ENCODE assay signal across 8 cellular contexts in genomic region chr2:241637233-241638062, GRCh38. TPM values are rescaled to one million over a fixed set of nuclear protein-coding genes. Genes with fewer than 3 reads are reported as not detected.
DNase-seq lines count a peak whose midpoint lies in the region; ATAC-seq and TF ChIP-seq lines count a peak whose summit lies in the region.

Gene ATG4B (plus strand): TSS chr2:241637693. CDS start chr2:241637715, 22 bp downstream.

- peak within 1 kb of the TSS; percentile 98 for H3K27ac Mint-ChIP-seq in activated CD4-positive, alpha-beta T cell treated with anti-CD3 and anti-CD28 coated beads, Interleukin-2, amount 10 ng/mL, durations not matched to agents 7 days and 5 days

- TF ChIP-seq CTCF in coronary artery (IDR thresholded peaks at IDR 0.05), result no peak

- CTCF ChIA-PET in activated CD4-positive, alpha-beta T cell treated with anti-CD3 and anti-CD28 coated beads, Interleukin-2, amount 10 ng/mL, durations not matched to agents 7 days and 5 days (lab: Charles Lee), result interaction anchor here (0.5 to 2.4 kb wide), 6 partner anchors 11 to 341 kb away, joined by 3 to 7 read pairs (median 4); no protein-coding TSS in a partner anchor

- peak within 1 kb of the TSS; percentile 95 for H3K4me3 Mint-ChIP-seq in activated CD4-positive, alpha-beta T cell treated with anti-CD3 and anti-CD28 coated beads, Interleukin-2, amount 10 ng/mL, durations not matched to agents 7 days and 5 days

- H3K9me3 Mint-ChIP-seq in activated CD4-positive, alpha-beta T cell treated with anti-CD3 and anti-CD28 coated beads, Interleukin-2, amount 10 ng/mL, durations not matched to agents 7 days and 5 days, result peaks cover 5% of the 10 kb centered on the region

- peak within 1 kb of the TSS; percentile 97 to 99 for H3K27ac ChIP-seq in coronary artery

- peak within 1 kb of the TSS; percentile 99 for H3K4me3 ChIP-seq in coronary artery

- H3K36me3 Mint-ChIP-seq in activated CD4-positive, alpha-beta T cell treated with anti-CD3 and anti-CD28 coated beads, Interleukin-2, amount 10 ng/mL, durations not matched to agents 7 days and 5 days (ENCODE audit: low read depth), result peaks cover 34% of the 10 kb centered on the region

- H3K27me3 Mint-ChIP-seq in activated CD4-positive, alpha-beta T cell treated with anti-CD3 and anti-CD28 coated beads, Interleukin-2, amount 10 ng/mL, durations not matched to agents 7 days and 5 days, result no peaks in the 10 kb centered on the region

- POLR2A ChIA-PET in activated CD4-positive, alpha-beta T cell treated with anti-CD3 and anti-CD28 coated beads, Interleukin-2, amount 10 ng/mL, durations not matched to agents 7 days and 5 days (lab: Charles Lee), result no interaction called here

- peaks cover 49% of the 10 kb centered on the region for H3K4me1 Mint-ChIP-seq in activated CD4-positive, alpha-beta T cell treated with anti-CD3 and anti-CD28 coated beads, Interleukin-2, amount 10 ng/mL, durations not matched to agents 7 days and 5 days

- ATAC-seq in GM19035 (IDR thresholded peaks at IDR 0.05; ENCODE audit: unreplicated experiment) (peak; percentile 71), HG03342 (IDR thresholded peaks at IDR 0.05; ENCODE audit: unreplicated experiment) (peak; percentile 55)

- peak; percentile 86 for DNase-seq in Ammon's horn (ENCODE audit: low spot score)
- peak; percentile 84 for DNase-seq in NCI-H510A treated with DMSO at 0.1 percent for 48 hours (lab: John Stamatoyannopoulos, UW)
- DNase-seq in activated CD4-positive, alpha-beta T cell treated with anti-CD3 and anti-CD28 coated beads, Interleukin-2, amount 10 ng/mL, durations not matched to agents 7 days and 5 days, result peak; percentile 79
- peak; percentile 87 for DNase-seq in coronary artery (ENCODE audit: low spot score)
- peak; percentile 96 for DNase-seq in left kidney (ENCODE audit: low read depth, low spot score)
- peak; percentile 77 to 81 for DNase-seq in stimulated activated CD4-positive, alpha-beta T cell treated with anti-CD3 and anti-CD28 coated beads, Interleukin-2, amount 100 ng/mL, for 24 hours

RNA-seq across cellular contexts. Expression of gene ATG4B, which starts in this region (rescaled TPM):
- total RNA-seq in activated CD4-positive, alpha-beta T cell treated with anti-CD3 and anti-CD28 coated beads, Interleukin-2, amount 10 ng/mL, durations not matched to agents 7 days and 5 days, result 10 to 100 TPM; 75.0 to 88.3 TPM

Comparison
In these comparisons a context has a peak if more than half of its experiments do, and no peak if none do; other contexts are left out.
1. Peak in every context shown above with its lines: DNase-seq, ATAC-seq, H3K4me3 ChIP-seq and H3K27ac ChIP-seq.